In genomic region chrX:34559325-34559724, GRCh38 we compare ENCODE assay signal across 13 cellular contexts.
DNase-seq lines count a peak whose midpoint lies in the region; ATAC-seq and TF ChIP-seq lines count a peak whose summit lies in the region.
"Had no signal": no experiment of that assay in that cellular context is flagged by ENCODE, and none has a peak within 500 bp of the region (broad histone marks: within the 10 kb centered on the region; RNA-seq: fewer than 3 reads in every experiment).

No MANE protein-coding gene starts in this region.

- no peak overlapping the region for H3K27ac ChIP-seq in SJCRH30
- no peak overlapping the region for H3K27ac ChIP-seq in hepatocyte
- H3K27ac ChIP-seq: coronary artery had no signal

- H3K27ac Mint-ChIP-seq in natural killer cell = no peak overlapping the region

- peaks cover 2 to 3% of the 10 kb centered on the region in 2 donors for H3K9me3 Mint-ChIP-seq in natural killer cell

- H3K4me3 Mint-ChIP-seq in natural killer cell = no peak overlapping the region

- H2AFZ ChIP-seq in hepatocyte = no peak overlapping the region

- H3K27me3 ChIP-seq in SJCRH30 (no peaks in the 10 kb centered on the region), hepatocyte (no peaks in the 10 kb centered on the region)

- no peaks in the 10 kb centered on the region for H3K27me3 Mint-ChIP-seq in natural killer cell (ENCODE audit: low read depth in 2 of 2)

- H3K4me1 Mint-ChIP-seq in natural killer cell = no peaks in the 10 kb centered on the region

- no peaks in the 10 kb centered on the region for H3K9me3 ChIP-seq in SJCRH30 (replicated peaks)
- H3K9me3 ChIP-seq in hepatocyte (ENCODE audit: low read depth) = no peaks in the 10 kb centered on the region

- H3K4me1 ChIP-seq in SJCRH30 = no peaks in the 10 kb centered on the region
- H3K4me1 ChIP-seq in hepatocyte (ENCODE audit: insufficient read depth) = no peaks in the 10 kb centered on the region

- no peaks in the 10 kb centered on the region for H3K79me2 ChIP-seq in hepatocyte

- H3K4me2 ChIP-seq in hepatocyte = no peak overlapping the region

- H4K20me1 ChIP-seq in hepatocyte (ENCODE audit: insufficient read depth, poor library complexity, severe bottlenecking) = no peaks in the 10 kb centered on the region

- TF ChIP-seq CTCF in hepatocyte (IDR thresholded peaks at IDR 0.05; ENCODE audit: poor library complexity) = no peak
- no peak for TF ChIP-seq CTCF in natural killer cell (IDR thresholded peaks at IDR 0.05)

- peak; percentile 34 for DNase-seq in EH (ENCODE audit: low read depth)
- peak; percentile 24 to 42 for DNase-seq in SJCRH30
- DNase-seq in hepatocyte (ENCODE audit: low spot score) = peak; percentile 6
- DNase-seq in NCI-H2227 (lab: John Stamatoyannopoulos, UW; ENCODE audit: unreplicated experiment) = no peak
- no peak for DNase-seq in natural killer cell
- no peak for DNase-seq in NOMO-1 treated with DMSO at 0.1 percent for 48 hours (lab: John Stamatoyannopoulos, UW; ENCODE audit: unreplicated experiment)
- DNase-seq: activated T-cell treated with anti-CD3 and anti-CD28 coated beads, Interleukin-2, amount 50 U/mL, for 48 hours; stimulated activated CD4-positive, alpha-beta T cell treated with anti-CD3 and anti-CD28 coated beads, Interleukin-4, amount 100 ng/mL, for 1 hour; substantia nigra; T1000 had no signal

- H3K36me3 Mint-ChIP-seq in natural killer cell = no peaks in the 10 kb centered on the region

- peak; percentile 72 for ATAC-seq in GM21723 (IDR thresholded peaks at IDR 0.05; ENCODE audit: unreplicated experiment)
- ATAC-seq in natural killer cell = no peak
- ATAC-seq in HG03139 (IDR thresholded peaks at IDR 0.05; ENCODE audit: unreplicated experiment) = no peak

- intact Hi-C loops in natural killer cell (cut with micrococcal nuclease) = no loop called here

- no peaks in the 10 kb centered on the region for H3K9me2 ChIP-seq in hepatocyte (replicated peaks; ENCODE audit: insufficient read depth)

- WGBS in hepatocyte (ENCODE audit: low lambda C conversion rate, missing lambda C conversion rate) = 36% methylated on average over 1 of the region's 1 CpG

- H3K4me3 ChIP-seq in SJCRH30 = no peak overlapping the region
- no peak overlapping the region for H3K4me3 ChIP-seq in hepatocyte
- H3K4me3 ChIP-seq: coronary artery had no signal

- no peaks in the 10 kb centered on the region for H3K36me3 ChIP-seq in SJCRH30
- H3K36me3 ChIP-seq in hepatocyte (replicated peaks; ENCODE audit: insufficient read depth, low read depth) = no peaks in the 10 kb centered on the region

Comparison
In these comparisons a context has a peak if more than half of its experiments do, and no peak if none do; other contexts are left out.
1. DNase-seq: peak in EH (single experiment), SJCRH30 (2 of 2) and hepatocyte (single experiment); none in NCI-H2227 (single experiment), natural killer cell (single experiment) and NOMO-1 treated with DMSO at 0.1 percent for 48 hours (single experiment).